15 cellular contexts compared by ENCODE assay signal in the genomic region with DNA sequence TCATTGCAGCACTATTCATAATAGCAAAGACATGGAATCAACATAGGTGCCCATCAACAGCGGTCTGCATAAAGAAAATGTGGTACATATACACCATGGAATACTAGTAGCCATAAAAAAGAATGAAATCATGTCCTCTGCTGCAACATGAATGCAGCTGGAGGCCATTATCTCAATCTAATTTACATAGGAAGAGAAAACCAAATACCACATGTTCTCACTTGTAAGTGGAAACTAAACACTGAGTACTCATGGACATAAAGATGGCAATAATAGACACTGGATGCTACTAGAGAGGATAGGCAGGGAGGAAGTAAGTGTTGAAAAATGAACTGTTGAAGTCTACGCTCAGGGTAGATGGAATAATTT.
A peak's percentile ranks its signal among the peaks of the same experiment; 100 is the strongest.
DNase-seq lines count a peak whose midpoint lies in the region; ATAC-seq and TF ChIP-seq lines count a peak whose summit lies in the region.
"Had no signal": no experiment of that assay in that cellular context is flagged by ENCODE, and none has a peak within 500 bp of the region (broad histone marks: within the 10 kb centered on the region; RNA-seq: fewer than 3 reads in every experiment).

No MANE protein-coding gene starts in this region.

- H3K36me3 ChIP-seq in breast epithelium, result no peaks in the 10 kb centered on the region
- no peaks in the 10 kb centered on the region for H3K36me3 ChIP-seq in osteoblast (ENCODE audit: insufficient read depth, low read length)
- H3K36me3 ChIP-seq: BLaER1, left ventricle myocardium inferior had no signal

- no peaks in the 10 kb centered on the region for H3K9me3 ChIP-seq in breast epithelium
- no peaks in the 10 kb centered on the region for H3K9me3 ChIP-seq in osteoblast (ENCODE audit: low read depth, low read length)
- H3K9me3 ChIP-seq: BLaER1 had no signal

- DNase-seq in HFF-Myc (ENCODE audit: extremely low read depth, low read depth) (peak; percentile 40), NCI-H748 (lab: John Stamatoyannopoulos, UW; ENCODE audit: unreplicated experiment) (peak; percentile 48), breast epithelium (ENCODE audit: low spot score in 2 of 2) (no peak), osteoblast (ENCODE audit: insufficient read length, low spot score, missing footprints) (no peak), EL (no peak), left ventricle myocardium superior (no peak), GM03348 (ENCODE audit: low spot score) (no peak)
- DNase-seq: activated T-cell treated with anti-CD3 and anti-CD28 coated beads, Interleukin-2, amount 50 U/mL, for 4 hours; DMS79 treated with DMSO at 0.1 percent for 48 hours; left ventricle myocardium inferior; naive thymus-derived CD8-positive, alpha-beta T cell; NCI-H187; NK-92 treated with Interleukin-12 subunit alpha and Interleukin-12 subunit beta, amount 100 ng/mL, for 24 hours had no signal

- no peaks in the 10 kb centered on the region for H3K79me2 ChIP-seq in osteoblast (ENCODE audit: insufficient read depth, low read length)

- TF ChIP-seq CTCF in HFF-Myc (IDR thresholded peaks at IDR 0.05; ENCODE audit: low read depth, low read length, missing control alignments), result no peak
- TF ChIP-seq CTCF in breast epithelium (IDR thresholded peaks at IDR 0.05), result no peak
- TF ChIP-seq CTCF in osteoblast (IDR thresholded peaks at IDR 0.05; ENCODE audit: extremely low read depth, low read depth, low read length), result no peak

- H3K4me1 ChIP-seq in breast epithelium, result no peaks in the 10 kb centered on the region
- H3K4me1 ChIP-seq in osteoblast (ENCODE audit: insufficient read depth, low read length), result peaks cover 17% of the 10 kb centered on the region
- H3K4me1 ChIP-seq: BLaER1, left ventricle myocardium inferior had no signal

- TF ChIP-seq POLR2A in breast epithelium (IDR thresholded peaks at IDR 0.05), result no peak

- ATAC-seq in left ventricle myocardium superior (no peak), GM18498 (IDR thresholded peaks at IDR 0.05; ENCODE audit: unreplicated experiment) (no peak)
- ATAC-seq: activated T-cell treated with anti-CD3 and anti-CD28 coated beads, Interleukin-2, amount 50 U/mL, for 4 hours; naive thymus-derived CD8-positive, alpha-beta T cell had no signal

- no peaks in the 10 kb centered on the region for H3K27me3 ChIP-seq in breast epithelium
- no peaks in the 10 kb centered on the region for H3K27me3 ChIP-seq in osteoblast (ENCODE audit: insufficient read depth, low read length)
- H3K27me3 ChIP-seq: BLaER1 had no signal

- intact Hi-C loops in breast epithelium (cut with DNase I; ENCODE audit: low total_unique reads), result no loop called here
- intact Hi-C loops in left ventricle myocardium superior (cut with micrococcal nuclease), result no loop called here

- no peak overlapping the region for H2AFZ ChIP-seq in osteoblast (ENCODE audit: low read length)

- H3K4me2 ChIP-seq in osteoblast (ENCODE audit: insufficient read depth, low read length), result peak overlapping the region; percentile 30
- H3K4me2 ChIP-seq: BLaER1 had no signal

- no peak overlapping the region for H3K4me3 ChIP-seq in HFF-Myc (replicated peaks; ENCODE audit: low read depth, low read length)
- H3K4me3 ChIP-seq in breast epithelium, result no peak overlapping the region
- no peak overlapping the region for H3K4me3 ChIP-seq in osteoblast (ENCODE audit: insufficient read depth, low read length)
- H3K4me3 ChIP-seq: BLaER1, left ventricle myocardium inferior had no signal

- H3K27ac ChIP-seq in breast epithelium (peak overlapping the region; percentile 7 to 61), osteoblast (ENCODE audit: low read depth, low read length) (peak overlapping the region; percentile 32)
- H3K27ac ChIP-seq: BLaER1, left ventricle myocardium inferior had no signal

- H4K20me1 ChIP-seq in osteoblast (ENCODE audit: insufficient read depth, low read length), result no peaks in the 10 kb centered on the region
- H4K20me1 ChIP-seq: BLaER1 had no signal

Comparison
In these comparisons a context has a peak if more than half of its experiments do, and no peak if none do; other contexts are left out.
1. DNase-seq: peak in HFF-Myc (single experiment) and NCI-H748 (single experiment); none in breast epithelium (0 of 2), osteoblast (single experiment), EL (single experiment), left ventricle myocardium superior (single experiment) and GM03348 (single experiment).